ENCODE assay signal across 1 cellular context in the genomic region with DNA sequence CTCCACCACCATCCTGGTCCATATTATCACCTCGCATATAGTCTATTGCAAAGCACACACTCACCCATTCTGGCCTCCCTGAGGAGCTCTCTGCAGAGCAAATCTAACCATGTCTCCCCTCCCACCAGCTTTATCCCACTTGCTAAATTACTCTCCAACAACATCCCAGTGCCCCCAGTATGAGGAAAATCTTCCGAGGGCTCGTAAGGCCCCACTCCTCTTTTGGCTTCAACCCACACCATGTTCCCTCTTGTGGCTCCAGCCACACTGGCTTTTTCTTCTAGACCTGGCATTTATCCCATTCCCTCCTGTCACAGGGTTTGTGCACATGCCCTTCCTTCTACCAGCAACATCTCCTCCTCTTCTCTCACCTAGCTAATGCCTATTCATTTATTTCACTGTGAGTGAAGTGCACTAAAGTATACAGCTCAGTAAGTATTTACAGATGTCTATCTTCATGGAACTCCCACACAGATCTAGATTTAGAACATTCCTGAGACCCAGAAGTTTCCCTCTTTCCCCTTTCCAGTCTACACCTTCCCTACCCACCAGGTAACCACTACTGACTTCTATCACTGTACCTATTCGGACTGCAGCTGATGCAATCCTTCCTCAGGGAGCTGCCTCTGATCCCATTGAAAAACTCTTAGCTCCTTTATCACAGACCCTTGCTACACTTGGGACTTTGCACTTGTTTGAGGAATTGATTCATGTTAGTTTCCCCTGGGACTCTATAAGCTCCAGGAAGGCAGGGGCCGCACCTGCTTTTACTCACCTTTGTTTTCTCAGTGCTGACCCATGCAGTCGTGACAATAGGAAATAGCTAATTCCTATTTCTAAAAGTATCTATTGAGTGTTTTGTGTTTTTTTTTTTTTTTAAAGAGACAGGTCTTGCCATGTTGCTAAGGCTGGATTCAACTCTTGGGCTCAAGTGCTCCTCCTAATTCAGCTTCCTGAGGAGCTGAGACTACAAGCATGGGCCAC.
TF ChIP-seq lines count a peak whose summit lies in the region.

No MANE protein-coding gene starts in this region.

TF ChIP-seq in HepG2, 621 proteins besides CTCF, POLR2A, EP300 and RAD21 (continued from another document and continues in another):
- TF ChIP-seq ZNF510 (CRISPR knock-in tag; IDR thresholded peaks at IDR 0.05; ENCODE audit: low read depth) (0 out of 2 replicates have a peak, but pooled peaks have one; percentile 32), ZNF234 (CRISPR knock-in tag; conservative IDR thresholded peaks at IDR 0.05) (no peak), CCDC6 (CRISPR knock-in tag; IDR thresholded peaks at IDR 0.05) (no peak), KDM5B (CRISPR knock-in tag; IDR thresholded peaks at IDR 0.05; ENCODE audit: borderline replicate concordance) (no peak), CHD2 (IDR thresholded peaks at IDR 0.05; ENCODE audit: low read depth, low read length) (no peak), KAT2B (IDR thresholded peaks at IDR 0.05; ENCODE audit: borderline replicate concordance, low read depth, low read length) (no peak), MATR3 (CRISPR knock-in tag; IDR thresholded peaks at IDR 0.05) (no peak), SMAD3 (CRISPR knock-in tag; IDR thresholded peaks at IDR 0.05) (peak; percentile 87; the same call in 1 of the 2 replicates), SOX6 (IDR thresholded peaks at IDR 0.05) (no peak), SOX6 (CRISPR knock-in tag; IDR thresholded peaks at IDR 0.05) (peak; percentile 99), NFKB2 (CRISPR knock-in tag; IDR thresholded peaks at IDR 0.05; ENCODE audit: borderline replicate concordance) (no peak), TBL1XR1 (IDR thresholded peaks at IDR 0.05; ENCODE audit: borderline replicate concordance, low read length, partially characterized antibody) (peak; percentile 27), HNF4A (CRISPR knock-in tag; IDR thresholded peaks at IDR 0.05) (peak; percentile 98), ZFY (CRISPR knock-in tag; IDR thresholded peaks at IDR 0.05) (no peak), ZMYM3 (CRISPR knock-in tag; IDR thresholded peaks at IDR 0.05) (peak; percentile 73), JUNB (CRISPR knock-in tag; IDR thresholded peaks at IDR 0.05; ENCODE audit: borderline replicate concordance) (no peak), XRCC5 (optimal IDR thresholded peaks at IDR 0.05; ENCODE audit: low read length) (no peak), ZMAT3 (CRISPR knock-in tag; conservative IDR thresholded peaks at IDR 0.05) (peak; percentile 51; the same call in 1 of the 2 replicates), ATRX (CRISPR knock-in tag; IDR thresholded peaks at IDR 0.05; ENCODE audit: borderline replicate concordance) (no peak), NFE2L2 (IDR thresholded peaks at IDR 0.05; ENCODE audit: low read length) (no peak), ZNF3 (CRISPR knock-in tag; IDR thresholded peaks at IDR 0.05) (no peak; the same call in 1 of the 2 replicates), GPN1 (CRISPR knock-in tag; IDR thresholded peaks at IDR 0.05; ENCODE audit: borderline replicate concordance) (no peak), ZFYVE20 (CRISPR knock-in tag; IDR thresholded peaks at IDR 0.05; ENCODE audit: borderline replicate concordance, low read depth) (no peak), ZNF460 (CRISPR knock-in tag; IDR thresholded peaks at IDR 0.05; ENCODE audit: borderline replicate concordance) (no peak), TMF1 (CRISPR knock-in tag; IDR thresholded peaks at IDR 0.05; ENCODE audit: low read depth) (0 out of 2 replicates have a peak, but pooled peaks have one; percentile 64)
- TF ChIP-seq, protein P1, sequence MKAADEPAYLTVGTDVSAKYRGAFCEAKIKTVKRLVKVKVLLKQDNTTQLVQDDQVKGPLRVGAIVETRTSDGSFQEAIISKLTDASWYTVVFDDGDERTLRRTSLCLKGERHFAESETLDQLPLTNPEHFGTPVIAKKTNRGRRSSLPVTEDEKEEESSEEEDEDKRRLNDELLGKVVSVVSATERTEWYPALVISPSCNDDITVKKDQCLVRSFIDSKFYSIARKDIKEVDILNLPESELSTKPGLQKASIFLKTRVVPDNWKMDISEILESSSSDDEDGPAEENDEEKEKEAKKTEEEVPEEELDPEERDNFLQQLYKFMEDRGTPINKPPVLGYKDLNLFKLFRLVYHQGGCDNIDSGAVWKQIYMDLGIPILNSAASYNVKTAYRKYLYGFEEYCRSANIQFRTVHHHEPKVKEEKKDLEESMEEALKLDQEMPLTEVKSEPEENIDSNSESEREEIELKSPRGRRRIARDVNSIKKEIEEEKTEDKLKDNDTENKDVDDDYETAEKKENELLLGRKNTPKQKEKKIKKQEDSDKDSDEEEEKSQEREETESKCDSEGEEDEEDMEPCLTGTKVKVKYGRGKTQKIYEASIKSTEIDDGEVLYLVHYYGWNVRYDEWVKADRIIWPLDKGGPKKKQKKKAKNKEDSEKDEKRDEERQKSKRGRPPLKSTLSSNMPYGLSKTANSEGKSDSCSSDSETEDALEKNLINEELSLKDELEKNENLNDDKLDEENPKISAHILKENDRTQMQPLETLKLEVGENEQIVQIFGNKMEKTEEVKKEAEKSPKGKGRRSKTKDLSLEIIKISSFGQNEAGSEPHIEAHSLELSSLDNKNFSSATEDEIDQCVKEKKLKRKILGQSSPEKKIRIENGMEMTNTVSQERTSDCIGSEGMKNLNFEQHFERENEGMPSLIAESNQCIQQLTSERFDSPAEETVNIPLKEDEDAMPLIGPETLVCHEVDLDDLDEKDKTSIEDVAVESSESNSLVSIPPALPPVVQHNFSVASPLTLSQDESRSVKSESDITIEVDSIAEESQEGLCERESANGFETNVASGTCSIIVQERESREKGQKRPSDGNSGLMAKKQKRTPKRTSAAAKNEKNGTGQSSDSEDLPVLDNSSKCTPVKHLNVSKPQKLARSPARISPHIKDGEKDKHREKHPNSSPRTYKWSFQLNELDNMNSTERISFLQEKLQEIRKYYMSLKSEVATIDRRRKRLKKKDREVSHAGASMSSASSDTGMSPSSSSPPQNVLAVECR (CRISPR knock-in tag; IDR thresholded peaks at IDR 0.05; ENCODE audit: borderline replicate concordance) = peak; percentile 7; the same call in 1 of the 2 replicates
- TF ChIP-seq, protein P2, sequence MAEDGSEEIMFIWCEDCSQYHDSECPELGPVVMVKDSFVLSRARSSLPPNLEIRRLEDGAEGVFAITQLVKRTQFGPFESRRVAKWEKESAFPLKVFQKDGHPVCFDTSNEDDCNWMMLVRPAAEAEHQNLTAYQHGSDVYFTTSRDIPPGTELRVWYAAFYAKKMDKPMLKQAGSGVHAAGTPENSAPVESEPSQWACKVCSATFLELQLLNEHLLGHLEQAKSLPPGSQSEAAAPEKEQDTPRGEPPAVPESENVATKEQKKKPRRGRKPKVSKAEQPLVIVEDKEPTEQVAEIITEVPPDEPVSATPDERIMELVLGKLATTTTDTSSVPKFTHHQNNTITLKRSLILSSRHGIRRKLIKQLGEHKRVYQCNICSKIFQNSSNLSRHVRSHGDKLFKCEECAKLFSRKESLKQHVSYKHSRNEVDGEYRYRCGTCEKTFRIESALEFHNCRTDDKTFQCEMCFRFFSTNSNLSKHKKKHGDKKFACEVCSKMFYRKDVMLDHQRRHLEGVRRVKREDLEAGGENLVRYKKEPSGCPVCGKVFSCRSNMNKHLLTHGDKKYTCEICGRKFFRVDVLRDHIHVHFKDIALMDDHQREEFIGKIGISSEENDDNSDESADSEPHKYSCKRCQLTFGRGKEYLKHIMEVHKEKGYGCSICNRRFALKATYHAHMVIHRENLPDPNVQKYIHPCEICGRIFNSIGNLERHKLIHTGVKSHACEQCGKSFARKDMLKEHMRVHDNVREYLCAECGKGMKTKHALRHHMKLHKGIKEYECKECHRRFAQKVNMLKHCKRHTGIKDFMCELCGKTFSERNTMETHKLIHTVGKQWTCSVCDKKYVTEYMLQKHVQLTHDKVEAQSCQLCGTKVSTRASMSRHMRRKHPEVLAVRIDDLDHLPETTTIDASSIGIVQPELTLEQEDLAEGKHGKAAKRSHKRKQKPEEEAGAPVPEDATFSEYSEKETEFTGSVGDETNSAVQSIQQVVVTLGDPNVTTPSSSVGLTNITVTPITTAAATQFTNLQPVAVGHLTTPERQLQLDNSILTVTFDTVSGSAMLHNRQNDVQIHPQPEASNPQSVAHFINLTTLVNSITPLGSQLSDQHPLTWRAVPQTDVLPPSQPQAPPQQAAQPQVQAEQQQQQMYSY (CRISPR knock-in tag; IDR thresholded peaks at IDR 0.05) = no peak
- TF ChIP-seq, protein P3, sequence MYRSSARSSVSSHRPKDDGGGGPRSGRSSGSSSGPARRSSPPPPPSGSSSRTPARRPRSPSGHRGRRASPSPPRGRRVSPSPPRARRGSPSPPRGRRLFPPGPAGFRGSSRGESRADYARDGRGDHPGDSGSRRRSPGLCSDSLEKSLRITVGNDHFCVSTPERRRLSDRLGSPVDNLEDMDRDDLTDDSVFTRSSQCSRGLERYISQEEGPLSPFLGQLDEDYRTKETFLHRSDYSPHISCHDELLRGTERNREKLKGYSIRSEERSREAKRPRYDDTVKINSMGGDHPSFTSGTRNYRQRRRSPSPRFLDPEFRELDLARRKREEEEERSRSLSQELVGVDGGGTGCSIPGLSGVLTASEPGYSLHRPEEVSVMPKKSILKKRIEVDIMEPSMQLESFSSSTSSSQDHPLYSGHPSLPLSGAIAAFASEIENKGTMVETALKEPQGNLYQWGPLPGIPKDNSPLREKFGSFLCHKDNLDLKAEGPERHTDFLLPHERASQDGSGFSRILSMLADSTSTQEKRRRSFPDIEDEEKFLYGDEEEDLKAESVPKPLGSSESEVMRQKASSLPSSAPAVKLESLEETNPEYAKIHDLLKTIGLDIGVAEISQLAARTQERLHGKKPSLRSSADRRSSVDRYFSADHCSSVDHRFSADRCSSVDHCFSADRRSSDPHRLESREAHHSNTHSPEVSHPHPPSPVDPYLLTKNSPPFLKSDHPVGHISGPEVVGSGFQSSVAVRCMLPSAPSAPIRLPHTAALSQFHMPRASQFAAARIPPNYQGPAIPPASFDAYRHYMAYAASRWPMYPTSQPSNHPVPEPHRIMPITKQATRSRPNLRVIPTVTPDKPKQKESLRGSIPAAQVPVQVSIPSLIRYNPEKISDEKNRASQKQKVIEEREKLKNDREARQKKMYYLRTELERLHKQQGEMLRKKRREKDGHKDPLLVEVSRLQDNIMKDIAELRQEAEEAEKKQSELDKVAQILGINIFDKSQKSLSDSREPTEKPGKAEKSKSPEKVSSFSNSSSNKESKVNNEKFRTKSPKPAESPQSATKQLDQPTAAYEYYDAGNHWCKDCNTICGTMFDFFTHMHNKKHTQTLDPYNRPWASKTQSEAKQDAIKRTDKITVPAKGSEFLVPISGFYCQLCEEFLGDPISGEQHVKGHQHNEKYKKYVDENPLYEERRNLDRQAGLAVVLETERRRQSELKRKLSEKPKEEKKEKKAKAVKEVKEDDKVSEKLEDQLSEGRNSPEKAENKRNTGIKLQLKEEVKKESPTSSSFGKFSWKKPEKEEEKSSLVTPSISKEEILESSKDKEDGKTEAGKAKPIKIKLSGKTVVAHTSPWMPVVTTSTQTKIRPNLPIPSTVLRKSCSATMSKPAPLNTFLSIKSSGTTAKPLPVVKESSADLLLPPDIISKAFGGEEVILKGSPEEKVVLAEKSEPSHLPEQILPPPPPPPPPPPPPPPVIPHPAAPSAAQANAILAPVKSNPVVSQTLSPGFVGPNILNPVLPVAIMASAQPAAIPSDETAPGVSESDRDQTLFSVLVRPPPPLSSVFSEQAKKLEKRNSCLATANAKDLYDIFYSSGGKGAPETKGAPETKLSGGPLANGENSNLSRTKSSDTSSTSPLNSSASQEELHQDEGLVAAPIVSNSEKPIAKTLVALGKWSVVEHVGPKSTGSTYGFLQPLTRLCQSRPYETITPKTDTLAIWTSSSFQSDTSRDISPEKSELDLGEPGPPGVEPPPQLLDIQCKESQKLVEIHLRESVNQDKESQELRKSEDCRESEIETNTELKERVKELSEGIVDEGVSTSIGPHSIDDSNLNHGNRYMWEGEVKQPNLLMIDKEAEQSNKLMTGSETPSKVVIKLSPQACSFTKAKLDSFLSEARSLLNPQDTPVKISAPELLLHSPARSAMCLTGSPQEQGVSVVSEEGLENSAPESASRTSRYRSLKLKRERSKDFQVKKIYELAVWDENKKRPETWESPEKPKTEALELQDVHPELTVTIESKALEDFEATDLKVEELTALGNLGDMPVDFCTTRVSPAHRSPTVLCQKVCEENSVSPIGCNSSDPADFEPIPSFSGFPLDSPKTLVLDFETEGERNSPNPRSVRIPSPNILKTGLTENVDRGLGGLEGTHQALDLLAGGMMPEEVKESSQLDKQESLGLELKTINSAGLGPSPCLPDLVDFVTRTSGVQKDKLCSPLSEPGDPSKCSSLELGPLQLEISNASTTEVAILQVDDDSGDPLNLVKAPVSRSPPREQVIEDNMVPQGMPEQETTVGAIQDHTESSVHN (CRISPR knock-in tag; IDR thresholded peaks at IDR 0.05) = no peak
- TF ChIP-seq, protein P4, sequence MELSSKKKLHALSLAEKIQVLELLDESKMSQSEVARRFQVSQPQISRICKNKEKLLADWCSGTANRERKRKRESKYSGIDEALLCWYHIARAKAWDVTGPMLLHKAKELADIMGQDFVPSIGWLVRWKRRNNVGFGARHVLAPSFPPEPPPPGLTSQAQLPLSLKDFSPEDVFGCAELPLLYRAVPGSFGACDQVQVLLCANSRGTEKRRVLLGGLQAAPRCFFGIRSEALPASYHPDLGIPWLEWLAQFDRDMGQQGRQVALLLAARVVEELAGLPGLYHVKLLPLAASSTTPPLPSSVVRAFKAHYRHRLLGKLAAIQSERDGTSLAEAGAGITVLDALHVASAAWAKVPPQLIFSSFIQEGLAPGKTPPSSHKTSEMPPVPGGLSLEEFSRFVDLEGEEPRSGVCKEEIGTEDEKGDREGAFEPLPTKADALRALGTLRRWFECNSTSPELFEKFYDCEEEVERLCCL (CRISPR knock-in tag; IDR thresholded peaks at IDR 0.05; ENCODE audit: borderline replicate concordance) = no peak
- TF ChIP-seq, protein P5, sequence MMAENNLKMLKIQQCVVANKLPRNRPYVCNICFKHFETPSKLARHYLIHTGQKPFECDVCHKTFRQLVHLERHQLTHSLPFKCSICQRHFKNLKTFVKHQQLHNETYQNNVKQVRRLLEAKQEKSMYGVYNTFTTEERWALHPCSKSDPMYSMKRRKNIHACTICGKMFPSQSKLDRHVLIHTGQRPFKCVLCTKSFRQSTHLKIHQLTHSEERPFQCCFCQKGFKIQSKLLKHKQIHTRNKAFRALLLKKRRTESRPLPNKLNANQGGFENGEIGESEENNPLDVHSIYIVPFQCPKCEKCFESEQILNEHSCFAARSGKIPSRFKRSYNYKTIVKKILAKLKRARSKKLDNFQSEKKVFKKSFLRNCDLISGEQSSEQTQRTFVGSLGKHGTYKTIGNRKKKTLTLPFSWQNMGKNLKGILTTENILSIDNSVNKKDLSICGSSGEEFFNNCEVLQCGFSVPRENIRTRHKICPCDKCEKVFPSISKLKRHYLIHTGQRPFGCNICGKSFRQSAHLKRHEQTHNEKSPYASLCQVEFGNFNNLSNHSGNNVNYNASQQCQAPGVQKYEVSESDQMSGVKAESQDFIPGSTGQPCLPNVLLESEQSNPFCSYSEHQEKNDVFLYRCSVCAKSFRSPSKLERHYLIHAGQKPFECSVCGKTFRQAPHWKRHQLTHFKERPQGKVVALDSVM (CRISPR knock-in tag; IDR thresholded peaks at IDR 0.05) = peak; percentile 36; the same call in 1 of the 2 replicates
- TF ChIP-seq, protein P6, sequence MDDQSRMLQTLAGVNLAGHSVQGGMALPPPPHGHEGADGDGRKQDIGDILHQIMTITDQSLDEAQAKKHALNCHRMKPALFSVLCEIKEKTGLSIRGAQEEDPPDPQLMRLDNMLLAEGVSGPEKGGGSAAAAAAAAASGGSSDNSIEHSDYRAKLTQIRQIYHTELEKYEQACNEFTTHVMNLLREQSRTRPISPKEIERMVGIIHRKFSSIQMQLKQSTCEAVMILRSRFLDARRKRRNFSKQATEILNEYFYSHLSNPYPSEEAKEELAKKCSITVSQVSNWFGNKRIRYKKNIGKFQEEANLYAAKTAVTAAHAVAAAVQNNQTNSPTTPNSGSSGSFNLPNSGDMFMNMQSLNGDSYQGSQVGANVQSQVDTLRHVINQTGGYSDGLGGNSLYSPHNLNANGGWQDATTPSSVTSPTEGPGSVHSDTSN (CRISPR knock-in tag; IDR thresholded peaks at IDR 0.05; ENCODE audit: borderline replicate concordance) = no peak
